ENCODE assay signal across 1 cellular context in genomic region chr13:99829593-99830239, GRCh38.
TF ChIP-seq lines count a peak whose summit lies in the region.

No MANE protein-coding gene starts in this region.

TF ChIP-seq in GM23338, 12 proteins besides CTCF, POLR2A, EP300 and RAD21 (continued from another document):
- no peak for TF ChIP-seq ZNF331 (CRISPR knock-in tag; IDR thresholded peaks at IDR 0.05; ENCODE audit: low read depth)
